In the genomic region with DNA sequence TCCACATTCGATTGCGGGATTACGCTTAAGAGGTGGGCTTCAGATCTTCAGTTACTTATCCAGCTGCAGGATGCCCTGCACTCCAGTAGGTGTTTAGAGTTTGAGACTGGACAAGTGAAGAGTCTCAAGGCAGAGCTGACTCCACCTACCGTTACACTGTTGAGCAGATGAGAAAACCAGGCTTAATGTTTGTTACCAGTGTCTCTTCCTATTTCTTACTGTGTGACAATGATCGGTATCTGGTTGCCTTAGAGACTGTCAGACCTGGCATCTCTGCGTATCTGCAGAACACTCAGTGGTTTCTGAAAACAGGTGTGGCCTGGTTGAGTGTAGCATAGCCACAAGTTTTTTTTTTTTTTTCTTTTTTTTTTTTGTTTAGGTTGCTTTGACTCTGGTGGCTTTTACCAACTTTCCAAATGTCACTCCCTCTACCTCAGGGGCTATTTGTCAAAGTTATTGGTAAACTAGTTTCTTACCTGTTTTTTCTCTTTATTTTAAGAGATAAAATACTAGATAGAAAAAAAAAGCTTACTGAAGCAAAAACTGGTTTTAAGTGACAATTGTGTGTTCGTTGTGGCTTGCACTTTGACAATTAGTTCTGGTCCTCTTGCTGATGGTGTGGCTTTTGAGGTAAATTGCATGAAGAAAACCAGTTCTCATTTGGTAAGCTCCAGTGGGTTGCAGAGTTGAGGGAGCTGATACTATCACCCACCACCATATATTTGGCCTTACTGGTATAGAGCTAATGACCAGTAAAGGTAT, we compare ENCODE assay signal across 9 cellular contexts.
DNase-seq lines count a peak whose midpoint lies in the region; ATAC-seq and TF ChIP-seq lines count a peak whose summit lies in the region.
"Had no signal": no experiment of that assay in that cellular context is flagged by ENCODE, and none has a peak within 500 bp of the region (broad histone marks: within the 10 kb centered on the region; RNA-seq: fewer than 3 reads in every experiment).

No MANE protein-coding gene starts in this region.

- intact Hi-C loops in CD8-positive, alpha-beta T cell (cut with DNase I, micrococcal nuclease): loop anchor here (1.0 to 2.0 kb wide), 6 partner anchors 10 to 223 kb away; no protein-coding TSS in a partner anchor

- peak; percentile 85 for ATAC-seq in CD8-positive, alpha-beta T cell
- ATAC-seq in GM19372 (IDR thresholded peaks at IDR 0.05; ENCODE audit: low read depth, unreplicated experiment) (peak; percentile 67), HG03378 (IDR thresholded peaks at IDR 0.05; ENCODE audit: unreplicated experiment) (peak; percentile 86)

- H3K27ac Mint-ChIP-seq in CD8-positive, alpha-beta T cell: peak overlapping the region; percentile 99
- peak overlapping the region; percentile 87 for H3K27ac Mint-ChIP-seq in activated CD4-positive, alpha-beta memory T cell treated with anti-CD3 and anti-CD28 coated beads, Interleukin-2, amount 10 ng/mL, durations not matched to agents 7 days and 5 days

- no peak overlapping the region for H3K9ac ChIP-seq in trophoblast cell (ENCODE audit: low read length)
- H3K9ac ChIP-seq: parathyroid adenoma had no signal

- DNase-seq in CD8-positive, alpha-beta T cell: peak; percentile 49 to 88 (median 64)
- peak; percentile 84 for DNase-seq in activated CD4-positive, alpha-beta memory T cell treated with anti-CD3 and anti-CD28 coated beads, Interleukin-2, amount 10 ng/mL, durations not matched to agents 7 days and 5 days
- DNase-seq in trophoblast cell (peak; percentile 62 to 83), NCI-H1048 (lab: John Stamatoyannopoulos, UW) (no peak), substantia nigra (lab: John Stamatoyannopoulos, UW) (no peak), HT-29 (ENCODE audit: low spot score) (no peak)

- no peak overlapping the region for H2BK5ac ChIP-seq in trophoblast cell (ENCODE audit: low read depth, low read length, poor library complexity)

- no peak overlapping the region for H2BK12ac ChIP-seq in trophoblast cell (ENCODE audit: low read length)

- no peaks in the 10 kb centered on the region for H3K9me3 ChIP-seq in CD8-positive, alpha-beta T cell (ENCODE audit: low read length)
- no peaks in the 10 kb centered on the region for H3K9me3 ChIP-seq in trophoblast cell (ENCODE audit: insufficient read depth, low read depth, low read length)

- H3K27me3 ChIP-seq in CD8-positive, alpha-beta T cell (ENCODE audit: insufficient read depth, low read length): no peaks in the 10 kb centered on the region
- no peaks in the 10 kb centered on the region for H3K27me3 ChIP-seq in trophoblast cell (ENCODE audit: insufficient read depth, low read length)

- H3K23ac ChIP-seq in trophoblast cell (ENCODE audit: low read length): no peak overlapping the region

- no peak for TF ChIP-seq CTCF in CD8-positive, alpha-beta T cell (IDR thresholded peaks at IDR 0.05)

- H4K91ac ChIP-seq in trophoblast cell (ENCODE audit: low read depth, low read length): no peak overlapping the region

- no peaks in the 10 kb centered on the region for H3K9me3 Mint-ChIP-seq in CD8-positive, alpha-beta T cell
- no peaks in the 10 kb centered on the region for H3K9me3 Mint-ChIP-seq in activated CD4-positive, alpha-beta memory T cell treated with anti-CD3 and anti-CD28 coated beads, Interleukin-2, amount 10 ng/mL, durations not matched to agents 7 days and 5 days

- no peaks in the 10 kb centered on the region for H3K36me3 ChIP-seq in CD8-positive, alpha-beta T cell (ENCODE audit: insufficient read depth, low read length)
- H3K36me3 ChIP-seq in trophoblast cell (ENCODE audit: control insufficient read depth in 1 of 2, insufficient read depth in 2 of 2, low read length in 2 of 2): no peaks in the 10 kb centered on the region

- no peak overlapping the region for H2AFZ ChIP-seq in trophoblast cell (ENCODE audit: insufficient read depth, low read length, poor library complexity)
- H2AFZ ChIP-seq: parathyroid adenoma had no signal

- H3K27ac ChIP-seq in CD8-positive, alpha-beta T cell (ENCODE audit: low read depth, low read length): peak overlapping the region; percentile 89
- peak overlapping the region; percentile 33 for H3K27ac ChIP-seq in trophoblast cell (ENCODE audit: low read depth, low read length)
- H3K27ac ChIP-seq in substantia nigra (ENCODE audit: low read depth, low read length, poor library complexity, severe bottlenecking): no peak overlapping the region
- H3K27ac ChIP-seq: parathyroid adenoma had no signal

- no peak overlapping the region for H2AK5ac ChIP-seq in trophoblast cell (ENCODE audit: low read length)

- H4K8ac ChIP-seq in trophoblast cell (ENCODE audit: low read depth, low read length): no peak overlapping the region

- peaks cover 88% of the 10 kb centered on the region for H3K4me1 ChIP-seq in CD8-positive, alpha-beta T cell (ENCODE audit: insufficient read depth, low read length)
- H3K4me1 ChIP-seq in trophoblast cell (ENCODE audit: control insufficient read depth in 1 of 2, insufficient read depth in 2 of 2, low read length in 2 of 2): peaks cover 8 to 18% of the 10 kb centered on the region in 2 experiments
- H3K4me1 ChIP-seq: parathyroid adenoma had no signal

- H4K12ac ChIP-seq in trophoblast cell (ENCODE audit: low read depth, low read length): no peak overlapping the region

- WGBS in trophoblast cell (ENCODE audit: extremely low coverage, insufficient coverage, insufficient read length): no CpG with 5 or more reads among the region's 7 CpGs

- POLR2A ChIA-PET in CD8-positive, alpha-beta T cell (lab: Charles Lee): interaction anchor here (0.6 to 4.7 kb wide), 37 partner anchors 10 to 326 kb away, joined by 3 to 71 read pairs (median 5); no protein-coding TSS in a partner anchor
- POLR2A ChIA-PET in activated CD4-positive, alpha-beta memory T cell treated with anti-CD3 and anti-CD28 coated beads, Interleukin-2, amount 10 ng/mL, durations not matched to agents 7 days and 5 days (lab: Charles Lee): interaction anchor here (0.7 to 7.7 kb wide), 45 partner anchors 9 to 433 kb away, joined by 3 to 271 read pairs (median 7); partner anchors contain the start of gene FLI1

- H3K18ac ChIP-seq in trophoblast cell (ENCODE audit: low read length): no peak overlapping the region

- H2BK120ac ChIP-seq in trophoblast cell (ENCODE audit: insufficient read depth, low read length, poor library complexity): no peak overlapping the region

- H3K27me3 Mint-ChIP-seq in CD8-positive, alpha-beta T cell (ENCODE audit: low read depth): no peaks in the 10 kb centered on the region
- H3K27me3 Mint-ChIP-seq in activated CD4-positive, alpha-beta memory T cell treated with anti-CD3 and anti-CD28 coated beads, Interleukin-2, amount 10 ng/mL, durations not matched to agents 7 days and 5 days: no peaks in the 10 kb centered on the region

- peaks cover 7% of the 10 kb centered on the region for H3K79me1 ChIP-seq in trophoblast cell (ENCODE audit: low read length)

- CTCF ChIA-PET in CD8-positive, alpha-beta T cell (lab: Charles Lee): interaction anchor here (0.7 to 6.7 kb wide), 31 partner anchors 10 to 328 kb away, joined by 3 to 53 read pairs (median 4); no protein-coding TSS in a partner anchor
- CTCF ChIA-PET in activated CD4-positive, alpha-beta memory T cell treated with anti-CD3 and anti-CD28 coated beads, Interleukin-2, amount 10 ng/mL, durations not matched to agents 7 days and 5 days (lab: Charles Lee): interaction anchor here (0.7 to 4.6 kb wide), 30 partner anchors 12 to 329 kb away, joined by 3 to 90 read pairs (median 6); no protein-coding TSS in a partner anchor

- H3K79me2 ChIP-seq in trophoblast cell (ENCODE audit: control insufficient read depth, insufficient read depth, low read length, poor library complexity): no peaks in the 10 kb centered on the region
- H3K79me2 ChIP-seq: parathyroid adenoma had no signal

- H3K14ac ChIP-seq in trophoblast cell (ENCODE audit: low read length): no peak overlapping the region

- peaks cover 92% of the 10 kb centered on the region for H3K4me1 Mint-ChIP-seq in CD8-positive, alpha-beta T cell (ENCODE audit: low read depth)
- peaks cover 72% of the 10 kb centered on the region for H3K4me1 Mint-ChIP-seq in activated CD4-positive, alpha-beta memory T cell treated with anti-CD3 and anti-CD28 coated beads, Interleukin-2, amount 10 ng/mL, durations not matched to agents 7 days and 5 days

- no peak overlapping the region for H3K4ac ChIP-seq in trophoblast cell (ENCODE audit: low read depth, low read length)

- H3K4me2 ChIP-seq in trophoblast cell (ENCODE audit: low read length): no peak overlapping the region

- peak overlapping the region; percentile 88 for H3K4me3 Mint-ChIP-seq in CD8-positive, alpha-beta T cell
- H3K4me3 Mint-ChIP-seq in activated CD4-positive, alpha-beta memory T cell treated with anti-CD3 and anti-CD28 coated beads, Interleukin-2, amount 10 ng/mL, durations not matched to agents 7 days and 5 days: peak overlapping the region; percentile 84

- peak overlapping the region; percentile 46 for H3K4me3 ChIP-seq in CD8-positive, alpha-beta T cell (ENCODE audit: low read depth, low read length)
- H3K4me3 ChIP-seq in trophoblast cell (ENCODE audit: low read depth, low read length): no peak overlapping the region

- peaks cover 3% of the 10 kb centered on the region for H3K36me3 Mint-ChIP-seq in CD8-positive, alpha-beta T cell
- H3K36me3 Mint-ChIP-seq in activated CD4-positive, alpha-beta memory T cell treated with anti-CD3 and anti-CD28 coated beads, Interleukin-2, amount 10 ng/mL, durations not matched to agents 7 days and 5 days (ENCODE audit: low read depth): peaks cover 35% of the 10 kb centered on the region

Comparison
In these comparisons a context has a peak if more than half of its experiments do, and no peak if none do; other contexts are left out.
1. DNase-seq: peak in CD8-positive, alpha-beta T cell (7 of 7), activated CD4-positive, alpha-beta memory T cell treated with anti-CD3 and anti-CD28 coated beads, Interleukin-2, amount 10 ng/mL, durations not matched to agents 7 days and 5 days (single experiment) and trophoblast cell (2 of 2); none in NCI-H1048 (single experiment), substantia nigra (0 of 49) and HT-29 (single experiment).
2. Peak in every context shown above with its lines, with median percentiles within 50 percentile points of each other: ATAC-seq.